ENCODE assay signal across 9 cellular contexts in the genomic region with DNA sequence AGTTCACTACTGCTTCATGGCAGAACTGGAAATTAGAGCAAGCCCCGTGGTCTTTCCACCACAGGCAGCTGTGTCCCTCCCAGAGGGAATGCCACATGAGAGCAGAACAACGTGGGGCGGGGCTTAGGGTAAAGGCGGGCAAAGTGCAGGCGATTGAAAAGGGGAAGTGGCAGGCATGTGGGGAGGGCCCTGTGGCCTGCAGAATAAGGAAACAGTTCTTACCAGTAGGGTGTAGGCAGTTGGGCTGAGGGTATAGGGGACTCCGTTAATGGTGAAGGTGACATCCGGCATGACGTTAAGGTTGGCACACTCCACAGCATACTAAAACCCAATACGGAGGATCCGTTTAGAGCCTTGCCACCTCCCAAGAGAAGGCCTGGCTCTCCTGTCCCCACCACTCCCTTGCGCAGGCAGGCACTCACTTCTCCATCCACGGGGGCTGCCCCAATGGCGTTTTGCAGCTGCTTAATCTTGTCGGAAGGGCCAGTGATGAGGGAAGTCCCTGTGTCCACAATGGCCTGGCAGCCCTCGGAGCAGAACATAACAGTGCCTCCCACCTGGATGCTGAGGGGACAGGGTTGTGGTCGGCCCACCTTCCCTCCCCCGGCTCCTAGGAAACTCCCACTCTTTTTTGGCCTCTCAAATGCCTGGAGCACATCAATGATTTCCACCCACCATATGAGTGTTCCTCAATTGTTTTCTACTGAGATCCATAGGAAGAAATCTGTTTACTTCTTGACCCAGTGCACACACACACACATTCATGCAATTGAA. TPM values are rescaled to one million over a fixed set of nuclear protein-coding genes. Genes with fewer than 3 reads are reported as not detected.
DNase-seq lines count a peak whose midpoint lies in the region; ATAC-seq, FAIRE-seq and TF ChIP-seq lines count a peak whose summit lies in the region.
"Had no signal": no experiment of that assay in that cellular context is flagged by ENCODE, and none has a peak within 500 bp of the region (broad histone marks: within the 10 kb centered on the region; RNA-seq: fewer than 3 reads in every experiment).

No MANE protein-coding gene starts in this region.

- no peaks in the 10 kb centered on the region for H3K4me1 ChIP-seq in aorta (ENCODE audit: control insufficient read depth in 1 of 2, insufficient read depth in 2 of 2, low read length in 2 of 2)
- no peaks in the 10 kb centered on the region for H3K4me1 ChIP-seq in effector memory CD4-positive, alpha-beta T cell (ENCODE audit: control insufficient read depth, insufficient read depth, low read length, poor library complexity, severe bottlenecking)

- 77 to 80% methylated on average over 17 of the region's 17 CpGs for WGBS in aorta, 2 donors

- TF ChIP-seq CTCF in foreskin fibroblast (IDR thresholded peaks at IDR 0.05; ENCODE audit: low read depth, low read length), result no peak

- FAIRE-seq in GM12892 (lab: Jason Lieb, UNC), result peak; percentile 93
- FAIRE-seq: colon had no signal

- no peaks in the 10 kb centered on the region for H3K9me3 ChIP-seq in aorta (ENCODE audit: control insufficient read depth, low read length)
- no peaks in the 10 kb centered on the region for H3K9me3 ChIP-seq in effector memory CD4-positive, alpha-beta T cell (ENCODE audit: control insufficient read depth, low read length)

- H3K36me3 ChIP-seq in aorta (ENCODE audit: control insufficient read depth in 1 of 2, insufficient read depth in 2 of 2, low read length in 1 of 2), result no peaks in the 10 kb centered on the region
- no peaks in the 10 kb centered on the region for H3K36me3 ChIP-seq in effector memory CD4-positive, alpha-beta T cell (ENCODE audit: control insufficient read depth, insufficient read depth, low read length)

- no peak overlapping the region for H3K27ac Mint-ChIP-seq in activated CD4-positive, alpha-beta memory T cell treated with anti-CD3 and anti-CD28 coated beads for 36 hours

- H3K4me1 Mint-ChIP-seq in activated CD4-positive, alpha-beta memory T cell treated with anti-CD3 and anti-CD28 coated beads for 36 hours (ENCODE audit: low read depth), result peaks cover 22% of the 10 kb centered on the region

- H3K27me3 Mint-ChIP-seq in activated CD4-positive, alpha-beta memory T cell treated with anti-CD3 and anti-CD28 coated beads for 36 hours, result peaks cover 4% of the 10 kb centered on the region

- H3K27ac ChIP-seq in aorta (ENCODE audit: low read depth in 1 of 2, low read length in 2 of 2), result no peak overlapping the region
- H3K27ac ChIP-seq in effector memory CD4-positive, alpha-beta T cell (ENCODE audit: insufficient read depth, low read length, poor library complexity, severe bottlenecking), result no peak overlapping the region

- H3K4me3 ChIP-seq in aorta (ENCODE audit: low read length in 2 of 2) (no peak overlapping the region), foreskin fibroblast (ENCODE audit: low read depth in 1 of 2, low read length in 2 of 2) (no peak overlapping the region)
- no peak overlapping the region for H3K4me3 ChIP-seq in effector memory CD4-positive, alpha-beta T cell (ENCODE audit: insufficient read depth, low read depth, low read length, poor library complexity, severe bottlenecking)

- no peaks in the 10 kb centered on the region for H3K9me3 Mint-ChIP-seq in activated CD4-positive, alpha-beta memory T cell treated with anti-CD3 and anti-CD28 coated beads for 36 hours

- H3K27me3 ChIP-seq in aorta (ENCODE audit: control insufficient read depth in 1 of 2, insufficient read depth in 2 of 2, low read length in 1 of 2), result no peaks in the 10 kb centered on the region
- H3K27me3 ChIP-seq in effector memory CD4-positive, alpha-beta T cell (replicated peaks; ENCODE audit: control insufficient read depth, insufficient read depth, low read length, poor library complexity, severe bottlenecking), result no peaks in the 10 kb centered on the region

- POLR2A ChIA-PET in activated CD4-positive, alpha-beta memory T cell treated with anti-CD3 and anti-CD28 coated beads for 36 hours (lab: Charles Lee), result interaction anchor here (0.8 kb wide), 1 partner anchor 11 kb away, joined by 4 read pairs; no protein-coding TSS in a partner anchor

- TF ChIP-seq POLR2A in GM12892 (IDR thresholded peaks at IDR 0.05; ENCODE audit: low read depth, low read length), result no peak

- CTCF ChIA-PET in activated CD4-positive, alpha-beta memory T cell treated with anti-CD3 and anti-CD28 coated beads for 36 hours (lab: Charles Lee), result interaction anchor here (1.6 to 2.6 kb wide), 2 partner anchors 18 to 35 kb away, joined by 8 to 10 read pairs; no protein-coding TSS in a partner anchor

- ATAC-seq in GM21528 (IDR thresholded peaks at IDR 0.05; ENCODE audit: low FRiP score, unreplicated experiment), result peak; percentile 92
- ATAC-seq in left lobe of liver, result peak; percentile 75
- peak; percentile 72 for ATAC-seq in aorta (ENCODE audit: low FRiP score)

- H3K36me3 Mint-ChIP-seq in activated CD4-positive, alpha-beta memory T cell treated with anti-CD3 and anti-CD28 coated beads for 36 hours, result no peaks in the 10 kb centered on the region

- no peak for DNase-seq in GM12892 (ENCODE audit: insufficient read length)
- DNase-seq in HUDEP-2 (lab: John Stamatoyannopoulos, UW; ENCODE audit: unreplicated experiment in 76 of 76), result peak in 73 of 76 experiments; percentile 22 to 86 (median 69)
- DNase-seq in activated CD4-positive, alpha-beta memory T cell treated with anti-CD3 and anti-CD28 coated beads for 36 hours, result peak; percentile 49
- DNase-seq in left lobe of liver (ENCODE audit: low spot score), result no peak
- peak; percentile 81 to 95 for DNase-seq in aorta
- DNase-seq in effector memory CD4-positive, alpha-beta T cell, result no peak
- DNase-seq in foreskin fibroblast, result no peak

- no peak overlapping the region for H3K4me3 Mint-ChIP-seq in activated CD4-positive, alpha-beta memory T cell treated with anti-CD3 and anti-CD28 coated beads for 36 hours

- intact Hi-C loops in activated CD4-positive, alpha-beta memory T cell treated with anti-CD3 and anti-CD28 coated beads for 36 hours (cut with micrococcal nuclease), result no loop called here
- intact Hi-C loops in aorta (cut with DNase I), result no loop called here

RNA-seq across cellular contexts. Expression of a gene that starts 9.1 kb away (rescaled TPM):
- polyA plus RNA-seq in GM12892 (2012; ENCODE audit: missing spikeins), result not detected
- not detected for total RNA-seq in activated CD4-positive, alpha-beta memory T cell treated with anti-CD3 and anti-CD28 coated beads for 36 hours
- total RNA-seq in left lobe of liver (0.73 TPM), aorta (10 to 100 TPM in 1 of 2 donors, 1 to 10 TPM in 1; 1.7 to 11.4 TPM)
- 1 to 10 TPM; 2.5 to 7.9 TPM for polyA plus RNA-seq in aorta

RNA-seq across cellular contexts. Expression of a gene that starts 11.4 kb away (rescaled TPM):
- not detected for polyA plus RNA-seq in GM12892 (2012; ENCODE audit: missing spikeins)
- total RNA-seq in activated CD4-positive, alpha-beta memory T cell treated with anti-CD3 and anti-CD28 coated beads for 36 hours, result not detected
- not detected for total RNA-seq in left lobe of liver
- under 1 TPM in 1 of 2 donors, not detected in 1; 0.69 TPM for total RNA-seq in aorta
- 10 to 100 TPM in 1 of 2 donors, under 1 TPM in 1; 0.26 to 18.9 TPM for polyA plus RNA-seq in aorta

RNA-seq across cellular contexts. Expression of a gene that starts 40.7 kb away (rescaled TPM):
- 1.8 TPM for polyA plus RNA-seq in GM12892 (2012; ENCODE audit: missing spikeins)
- not detected for total RNA-seq in activated CD4-positive, alpha-beta memory T cell treated with anti-CD3 and anti-CD28 coated beads for 36 hours
- total RNA-seq in left lobe of liver (0.43 TPM), aorta (1 to 10 TPM in 1 of 2 donors, under 1 TPM in 1; 0.84 to 3.3 TPM)
- polyA plus RNA-seq in aorta, result not detected

Comparison
In these comparisons a context has a peak if more than half of its experiments do, and no peak if none do; other contexts are left out.
1. DNase-seq: peak in HUDEP-2 (73 of 76), activated CD4-positive, alpha-beta memory T cell treated with anti-CD3 and anti-CD28 coated beads for 36 hours (single experiment) and aorta (2 of 2); none in GM12892 (single experiment), left lobe of liver (single experiment), effector memory CD4-positive, alpha-beta T cell (0 of 3) and foreskin fibroblast (0 of 2).
2. Peak in every context shown above with its lines, with median percentiles within 50 percentile points of each other: ATAC-seq.